Comparison of ENCODE assay signal across 24 cellular contexts in genomic region chr5:60636001-60636400, GRCh38.
"Had no signal": no experiment of that assay in that cellular context is flagged by ENCODE, and none has a peak within 500 bp of the region (broad histone marks: within the 10 kb centered on the region; RNA-seq: fewer than 3 reads in every experiment).

No MANE protein-coding gene starts in this region.

- H3K4me2 ChIP-seq: smooth muscle cell had no signal

- H3K27me3 ChIP-seq: left lung, ovary, right atrium auricular region, right lobe of liver, testis, thyroid gland, transverse colon, upper lobe of left lung, vagina had no signal

- H3K9me3 ChIP-seq: left lung, mucosa of descending colon, ovary, right atrium auricular region, right lobe of liver, testis, thyroid gland, transverse colon, upper lobe of left lung, vagina had no signal

- H3K4me3 ChIP-seq: left lung, lung, mucosa of descending colon, ovary, right atrium auricular region, right lobe of liver, smooth muscle cell, testis, thyroid gland, transverse colon, upper lobe of left lung, vagina had no signal

- H3K4me1 ChIP-seq: left lung, right atrium auricular region, right lobe of liver, testis, thyroid gland, transverse colon, upper lobe of left lung, vagina had no signal

- DNase-seq: immature natural killer cell; kidney; left colon; left lung; midbrain; mucosa of descending colon; naive thymus-derived CD4-positive, alpha-beta T cell; ovary; right lobe of liver; stimulated activated CD4-positive, alpha-beta T cell treated with anti-CD3 and anti-CD28 coated beads, Interleukin-1b, Interleukin-23, amount 100 ng/mL, for 48 hours; stimulated activated CD4-positive, alpha-beta T cell treated with anti-CD3 and anti-CD28 coated beads, Interleukin-2, amount 100 ng/mL, for 48 hours; stimulated activated CD4-positive, alpha-beta T cell treated with anti-CD3 and anti-CD28 coated beads, Interleukin-4, amount 100 ng/mL, for 4 hours; stimulated activated CD8-positive, alpha-beta memory T cell treated with anti-CD3 and anti-CD28 coated beads, Interleukin-4, amount 100 ng/mL, for 48 hours; stimulated activated naive CD4-positive, alpha-beta T cell treated with Interleukin-2 at 50 U/mL for 16 hours; stimulated activated naive CD8-positive, alpha-beta T cell treated with anti-CD3 and anti-CD28 coated beads, Interleukin-15, amount 100 ng/mL, for 72 hours; substantia nigra; testis; transverse colon; upper lobe of left lung had no signal

- H3K36me3 ChIP-seq: left lung, ovary, right atrium auricular region, right lobe of liver, thyroid gland, transverse colon, upper lobe of left lung, vagina had no signal

- H3K27ac ChIP-seq: left lung, ovary, right atrium auricular region, right lobe of liver, testis, thyroid gland, transverse colon, upper lobe of left lung, vagina had no signal
